8 cellular contexts compared by ENCODE assay signal in the genomic region with DNA sequence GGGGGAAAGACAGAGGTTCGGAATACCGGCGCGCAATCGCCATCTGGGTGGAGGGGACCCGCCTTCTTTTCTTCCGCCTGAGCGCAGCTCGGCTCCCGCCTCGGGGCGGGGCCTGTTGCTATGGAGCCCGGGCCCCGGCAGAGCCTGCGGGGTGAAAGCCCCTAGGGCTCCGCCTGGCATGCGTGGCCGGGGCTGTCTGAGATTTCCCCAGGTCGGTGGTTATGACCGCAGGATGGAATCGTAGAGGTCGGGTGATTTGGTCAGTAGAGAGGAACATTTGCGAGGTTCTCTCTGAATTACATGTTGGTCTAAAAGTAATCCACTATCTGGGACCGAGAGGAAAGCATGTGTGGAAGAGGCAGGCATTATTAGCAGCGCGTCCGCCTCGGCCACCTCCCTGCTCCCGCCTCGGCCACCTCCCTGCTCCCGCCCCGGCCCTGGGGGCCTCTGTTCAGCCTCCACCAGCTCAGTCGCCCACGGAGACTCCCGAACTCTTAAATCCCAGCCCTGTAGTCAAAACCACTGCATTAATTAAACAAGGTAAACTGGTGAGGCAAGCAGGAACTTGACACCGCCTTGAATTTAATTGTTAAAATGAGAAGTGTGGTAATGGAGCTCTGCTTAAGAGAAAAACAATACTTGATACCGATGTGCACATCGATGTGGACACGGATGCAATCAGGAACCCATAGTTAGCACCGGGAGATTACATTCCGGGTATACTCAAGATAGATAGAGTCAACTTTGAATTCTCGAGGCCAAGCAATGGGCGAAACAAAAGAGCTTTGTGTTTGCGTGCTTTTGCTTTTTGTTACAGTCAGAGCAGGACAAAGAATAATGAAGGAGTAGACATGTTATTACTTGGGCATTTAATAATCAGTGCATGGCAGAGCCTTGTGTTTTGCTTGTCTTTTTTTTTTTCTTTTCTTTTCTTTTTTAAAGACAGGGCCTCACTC.
DNase-seq lines count a peak whose midpoint lies in the region; ATAC-seq and TF ChIP-seq lines count a peak whose summit lies in the region.

No MANE protein-coding gene starts in this region.

- peak overlapping the region; percentile 59 for H3K4me3 ChIP-seq in AG04449 (ENCODE audit: low read depth, low read length)

- ATAC-seq in GM18907 (IDR thresholded peaks at IDR 0.05; ENCODE audit: unreplicated experiment) (peak; percentile 98), HG03108 (IDR thresholded peaks at IDR 0.05; ENCODE audit: unreplicated experiment) (peak; percentile 96)

- POLR2A ChIA-PET in AG04449 (lab: Yijun Ruan, JAX): interaction anchor here (1.0 to 1.6 kb wide), 2 partner anchors 14 to 47 kb away, joined by 4 to 5 read pairs; no protein-coding TSS in a partner anchor

- CTCF ChIA-PET in AG04449 (lab: Yijun Ruan, JAX): interaction anchor here (1.0 to 1.6 kb wide), 5 partner anchors 7 to 155 kb away, joined by 3 to 5 read pairs (median 3); no protein-coding TSS in a partner anchor

- peak overlapping the region; percentile 70 for H3K27ac ChIP-seq in cingulate gyrus (ENCODE audit: low read depth, low read length)

- DNase-seq in AG04449 (ENCODE audit: low read depth, low spot score) (no peak), NCI-H345 (lab: John Stamatoyannopoulos, UW) (peak; percentile 88), kidney tubule cell (ENCODE audit: low spot score) (peak; percentile 92)
- DNase-seq in activated CD4-positive, alpha-beta T cell treated with anti-CD3 and anti-CD28 coated beads for 4 hours: peak; percentile 84 to 85
- DNase-seq in stimulated activated CD4-positive, alpha-beta T cell treated with anti-CD3 and anti-CD28 coated beads, Interleukin-1b, Interleukin-23, amount 100 ng/mL, for 48 hours: peak; percentile 78

- no peak for TF ChIP-seq CTCF in AG04449 (IDR thresholded peaks at IDR 0.05; ENCODE audit: insufficient read depth, low read length, missing control alignments)
